Comparison of ENCODE assay signal across 8 cellular contexts in genomic region chr2:29314816-29315571, GRCh38.
DNase-seq lines count a peak whose midpoint lies in the region; ATAC-seq and TF ChIP-seq lines count a peak whose summit lies in the region.

No MANE protein-coding gene starts in this region.

- peaks cover 5% of the 10 kb centered on the region for H3K27me3 ChIP-seq in CD4-positive, alpha-beta T cell (ENCODE audit: control insufficient read depth, insufficient read depth, low read length)
- no peaks in the 10 kb centered on the region for H3K27me3 ChIP-seq in ectodermal cell (ENCODE audit: control insufficient read depth, insufficient read depth, low read length, poor library complexity, severe bottlenecking)

- DNase-seq in CD4-positive, alpha-beta T cell = peak; percentile 19 to 50 (median 38)
- DNase-seq in activated CD4-positive, alpha-beta T cell treated with anti-CD3 and anti-CD28 coated beads for 1 hour = peak; percentile 22
- peak; percentile 88 for DNase-seq in retina
- no peak for DNase-seq in SKM-1 treated with dmso at 0.1 percent for 144 hours (lab: John Stamatoyannopoulos, UW; ENCODE audit: unreplicated experiment)
- no peak for DNase-seq in amniotic stem cell (lab: John Stamatoyannopoulos, UW)

- no peaks in the 10 kb centered on the region for H3K9me3 Mint-ChIP-seq in CD4-positive, alpha-beta T cell

- H3K36me3 Mint-ChIP-seq in CD4-positive, alpha-beta T cell (ENCODE audit: low read depth) = no peaks in the 10 kb centered on the region

- H3K27me3 Mint-ChIP-seq in CD4-positive, alpha-beta T cell = peaks cover 44% of the 10 kb centered on the region

- CTCF ChIA-PET in CD4-positive, alpha-beta T cell (lab: Charles Lee) = no interaction called here

- peak overlapping the region; percentile 61 for H3K4me3 Mint-ChIP-seq in CD4-positive, alpha-beta T cell

- peak overlapping the region; percentile 16 for H3K27ac Mint-ChIP-seq in CD4-positive, alpha-beta T cell

- H3K4me1 Mint-ChIP-seq in CD4-positive, alpha-beta T cell (ENCODE audit: low read depth) = peaks cover 19% of the 10 kb centered on the region

- intact Hi-C loops in CD4-positive, alpha-beta T cell (cut with DNase I, micrococcal nuclease) = loop anchor here in 1 of 2 experiments (10.0 kb wide), 1 partner anchor 360 kb away; no protein-coding TSS in a partner anchor

- 42 to 50% methylated on average over 17 to 18 of the region's 18 CpGs for WGBS in ectodermal cell, 2 experiments

- H3K36me3 ChIP-seq in ectodermal cell (ENCODE audit: control insufficient read depth, insufficient read depth, low read length) = no peaks in the 10 kb centered on the region

- H3K4me1 ChIP-seq in ectodermal cell (ENCODE audit: control insufficient read depth, insufficient read depth, low read length) = peaks cover 8% of the 10 kb centered on the region

- H3K27ac ChIP-seq in CD4-positive, alpha-beta T cell (ENCODE audit: low read depth, low read length) = no peak overlapping the region
- peak overlapping the region; percentile 38 for H3K27ac ChIP-seq in ectodermal cell (ENCODE audit: insufficient read depth, low read depth, low read length, poor library complexity, severe bottlenecking)

- ATAC-seq in CD4-positive, alpha-beta T cell (ENCODE audit: poor library complexity) = peak; percentile 80
- peak; percentile 79 for ATAC-seq in GM19467 (IDR thresholded peaks at IDR 0.05; ENCODE audit: unreplicated experiment)
- peak; percentile 67 for ATAC-seq in HG03571 (IDR thresholded peaks at IDR 0.05; ENCODE audit: unreplicated experiment)

- POLR2A ChIA-PET in CD4-positive, alpha-beta T cell (lab: Charles Lee) = no interaction called here

- H3K9me3 ChIP-seq in CD4-positive, alpha-beta T cell (ENCODE audit: control insufficient read depth, low read length) = no peaks in the 10 kb centered on the region
- no peaks in the 10 kb centered on the region for H3K9me3 ChIP-seq in ectodermal cell (ENCODE audit: control insufficient read depth, low read length)

- TF ChIP-seq CTCF in CD4-positive, alpha-beta T cell (IDR thresholded peaks at IDR 0.05) = peak; percentile 21

- no peak overlapping the region for H3K4me3 ChIP-seq in ectodermal cell (ENCODE audit: insufficient read depth, low read depth, low read length)

Comparison
In these comparisons a context has a peak if more than half of its experiments do, and no peak if none do; other contexts are left out.
1. DNase-seq: peak in CD4-positive, alpha-beta T cell (10 of 10), activated CD4-positive, alpha-beta T cell treated with anti-CD3 and anti-CD28 coated beads for 1 hour (single experiment) and retina (single experiment); none in SKM-1 treated with dmso at 0.1 percent for 144 hours (single experiment) and amniotic stem cell (single experiment).
2. Peak in every context shown above with its lines, with median percentiles within 50 percentile points of each other: ATAC-seq.